ENCODE assay signal across 8 cellular contexts in genomic region chr17:75323043-75323591, GRCh38. TPM values are rescaled to one million over a fixed set of nuclear protein-coding genes. Genes with fewer than 3 reads are reported as not detected.
DNase-seq lines count a peak whose midpoint lies in the region; ATAC-seq and TF ChIP-seq lines count a peak whose summit lies in the region.

No MANE protein-coding gene starts in this region.

- no peaks in the 10 kb centered on the region for H3K9me3 ChIP-seq in BE2C
- no peaks in the 10 kb centered on the region for H3K9me3 ChIP-seq in left lung

- peak overlapping the region in 1 of 2 donors; percentile 55 for H3K27ac ChIP-seq in left lung

- CTCF ChIA-PET in HEK293T (lab: Yijun Ruan, JAX), result interaction anchor here (0.6 to 2.2 kb wide), 18 partner anchors 9 to 405 kb away, joined by 3 to 9 read pairs (median 3); partner anchors contain the start of genes MIF4GD and TSEN54

- intact Hi-C loops in left lung (cut with DNase I), result no loop called here

- H3K4me3 ChIP-seq in BE2C (ENCODE audit: low read depth, low read length) (no peak overlapping the region), choroid plexus epithelial cell (ENCODE audit: low read depth, low read length) (no peak overlapping the region), left lung (no peak overlapping the region)

- POLR2A ChIA-PET in HEK293T (lab: Yijun Ruan, JAX), result interaction anchor here (0.9 to 1.3 kb wide), 5 partner anchors 33 to 83 kb away, joined by 3 to 5 read pairs (median 5); partner anchors contain the start of genes GRB2, MIF4GD and SLC25A19

- H3K36me3 ChIP-seq in BE2C (peaks cover 33% of the 10 kb centered on the region), left lung (peaks cover 0 to 77% of the 10 kb centered on the region in 2 donors)

- no peaks in the 10 kb centered on the region; the same call in 1 of the 2 replicates for H3K4me1 ChIP-seq in BE2C
- peaks cover 8 to 63% of the 10 kb centered on the region in 2 donors for H3K4me1 ChIP-seq in left lung

- peak; percentile 86 for TF ChIP-seq CTCF in BE2C (IDR thresholded peaks at IDR 0.05; ENCODE audit: low read depth, low read length)
- TF ChIP-seq CTCF in choroid plexus epithelial cell (conservative IDR thresholded peaks at IDR 0.05; ENCODE audit: low read depth, low read length), result peak; percentile 87
- peak; percentile 79 for TF ChIP-seq CTCF in left lung (IDR thresholded peaks at IDR 0.05)

- ATAC-seq in left lung (peak; percentile 85), GM18519 (IDR thresholded peaks at IDR 0.05; ENCODE audit: low FRiP score, unreplicated experiment) (no peak)

- H3K27me3 ChIP-seq in BE2C, result no peaks in the 10 kb centered on the region
- no peaks in the 10 kb centered on the region for H3K27me3 ChIP-seq in left lung

- DNase-seq in BE2C, result peak; percentile 91
- DNase-seq in HEK293T (ENCODE audit: extremely low spot score), result peak; percentile 81
- DNase-seq in NCI-H524 treated with DMSO at 0.1 percent for 48 hours (lab: John Stamatoyannopoulos, UW), result peak; percentile 43
- DNase-seq in activated CD4-positive, alpha-beta T cell treated with anti-CD3 and anti-CD28 coated beads for 4 hours, result peak; percentile 87 to 96
- peak; percentile 94 for DNase-seq in choroid plexus epithelial cell (ENCODE audit: low read depth)
- peak in 1 of 2 donors; percentile 84 for DNase-seq in left lung
- DNase-seq in stimulated activated CD4-positive, alpha-beta T cell treated with anti-CD3 and anti-CD28 coated beads, Interleukin-4, amount 100 ng/mL, for 48 hours (ENCODE audit: low read depth in 2 of 2), result peak; percentile 86 to 93

TF ChIP-seq in HEK293T, 16 proteins besides CTCF, POLR2A, EP300 and RAD21:
- TF ChIP-seq ZNF384 (IDR thresholded peaks at IDR 0.05) (peak; percentile 81), L3MBTL2 (conservative IDR thresholded peaks at IDR 0.05) (no peak)
TF ChIP-seq in HEK293T: peak in this region for 1.

RNA-seq across cellular contexts. Expression of gene SLC25A19, which starts 33.9 kb away (rescaled TPM):
- polyA plus RNA-seq in BE2C (2012; ENCODE audit: insufficient read depth, insufficient read length, low read depth), result 35.1 TPM
- 10 to 100 TPM; 17.7 to 29.7 TPM for total RNA-seq in left lung

RNA-seq across cellular contexts. Expression of gene MIF4GD, which starts 52.1 kb away (rescaled TPM):
- polyA plus RNA-seq in BE2C (2012; ENCODE audit: insufficient read depth, insufficient read length, low read depth), result 61.8 TPM
- total RNA-seq in left lung, result 10 to 100 TPM; 22.6 to 25.4 TPM
